ENCODE assay signal across 28 cellular contexts in the genomic region with DNA sequence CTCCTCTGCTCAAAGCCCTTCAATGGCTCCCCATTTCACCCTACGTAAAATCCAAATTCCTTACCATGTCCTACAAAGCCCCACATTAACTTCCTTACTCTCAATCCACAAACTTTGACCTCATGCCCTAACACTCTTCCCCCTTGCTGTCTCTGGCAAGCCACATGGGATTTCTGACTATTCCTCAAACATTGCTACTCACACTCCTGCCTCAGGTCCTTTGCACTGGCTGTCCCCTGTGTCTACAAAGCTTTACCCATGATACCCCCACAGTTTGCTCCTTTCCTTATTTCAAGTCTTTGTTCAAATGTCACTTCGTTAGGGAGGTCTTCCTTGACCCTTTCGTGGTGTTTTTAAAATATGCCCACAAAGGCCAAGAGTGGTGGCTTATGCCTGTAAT. TPM values are rescaled to one million over a fixed set of nuclear protein-coding genes. Genes with fewer than 3 reads are reported as not detected.
DNase-seq lines count a peak whose midpoint lies in the region; ATAC-seq, FAIRE-seq and TF ChIP-seq lines count a peak whose summit lies in the region.
"Had no signal": no experiment of that assay in that cellular context is flagged by ENCODE, and none has a peak within 500 bp of the region (broad histone marks: within the 10 kb centered on the region; RNA-seq: fewer than 3 reads in every experiment).

No MANE protein-coding gene starts in this region.

- FAIRE-seq in K562 (lab: Jason Lieb, UNC) = no peak
- FAIRE-seq: A204.1, GM12878, GM12892, GM19239 had no signal

- H3K4me2 ChIP-seq in K562 (ENCODE audit: insufficient read depth, low read length) (no peak overlapping the region), mesenchymal stem cell (ENCODE audit: low read length, poor library complexity, severe bottlenecking) (no peak overlapping the region)
- H3K4me2 ChIP-seq: BLaER1 had no signal

- peak overlapping the region; percentile 5 for H3K27ac Mint-ChIP-seq in dendritic cell treated with granulocyte-macrophage colony-stimulating factor and Interleukin-4, amounts not matched to agents 40 ng/mL and 50 ng/mL, for 4 days
- H3K27ac Mint-ChIP-seq in effector memory CD8-positive, alpha-beta T cell = no peak overlapping the region
- H3K27ac Mint-ChIP-seq: CD14-positive monocyte; CD4-positive, alpha-beta memory T cell; CD8-positive, alpha-beta memory T cell had no signal

- DNase-seq in K562 (ENCODE audit: extremely low read depth in 1 of 4, low spot score in 3 of 4) = no peak
- no peak for DNase-seq in mesenchymal stem cell
- DNase-seq in effector memory CD8-positive, alpha-beta T cell = no peak
- DNase-seq in SIG-M5 (lab: John Stamatoyannopoulos, UW) = no peak
- DNase-seq: 8988T; ACHN; BE2C; C1 segment of cervical spinal cord; CD4-positive, alpha-beta memory T cell; CD4-positive, CD25-positive, alpha-beta regulatory T cell; CD8-positive, alpha-beta memory T cell; COR-L47; DMS 273 treated with DMSO at 0.1 percent for 48 hours; DMS153; DMS53; DMS79; DND-41; EL; GDM1 had no signal

- H3K18ac ChIP-seq in mesenchymal stem cell (ENCODE audit: low read depth in 1 of 2, low read length in 2 of 2) = no peak overlapping the region

- no peaks in the 10 kb centered on the region for H3K79me1 ChIP-seq in mesenchymal stem cell (replicated peaks; ENCODE audit: low read length, poor library complexity, severe bottlenecking)

- no peaks in the 10 kb centered on the region for H3K9me3 ChIP-seq in HEK293 (ENCODE audit: control insufficient read depth, insufficient read depth, low read depth, low read length)
- no peaks in the 10 kb centered on the region for H3K9me3 ChIP-seq in K562 (replicated peaks; ENCODE audit: control insufficient read depth, insufficient read depth, low read depth, low read length)
- H3K9me3 ChIP-seq in mesenchymal stem cell (ENCODE audit: control insufficient read depth, low read length) = no peaks in the 10 kb centered on the region
- H3K9me3 ChIP-seq: BE2C, BLaER1 had no signal

- CTCF ChIA-PET in HEK293 (lab: Yijun Ruan, JAX) (no interaction called here), K562 (lab: Yijun Ruan, JAX; ENCODE audit: low intra/inter-chr PET ratio) (no interaction called here)

- H4K20me1 ChIP-seq in K562 (replicated peaks; ENCODE audit: control insufficient read depth, insufficient read depth, low read length) = no peaks in the 10 kb centered on the region
- H4K20me1 ChIP-seq: BLaER1 had no signal

- H3K23ac ChIP-seq in mesenchymal stem cell (ENCODE audit: low read length in 2 of 2) = no peak overlapping the region

- no peaks in the 10 kb centered on the region for H3K9me3 Mint-ChIP-seq in dendritic cell treated with granulocyte-macrophage colony-stimulating factor and Interleukin-4, amounts not matched to agents 40 ng/mL and 50 ng/mL, for 4 days
- no peaks in the 10 kb centered on the region for H3K9me3 Mint-ChIP-seq in effector memory CD8-positive, alpha-beta T cell
- H3K9me3 Mint-ChIP-seq: CD4-positive, alpha-beta memory T cell; CD8-positive, alpha-beta memory T cell had no signal

- H3K36me3 ChIP-seq in HEK293 (ENCODE audit: control insufficient read depth in 2 of 2, insufficient read depth in 1 of 2, low read length in 2 of 2) (no peaks in the 10 kb centered on the region), K562 (ENCODE audit: control insufficient read depth, insufficient read depth, low read length) (no peaks in the 10 kb centered on the region), mesenchymal stem cell (ENCODE audit: control insufficient read depth in 1 of 2, insufficient read depth in 2 of 2, low read depth in 1 of 2, low read length in 2 of 2) (no peaks in the 10 kb centered on the region)
- H3K36me3 ChIP-seq: BE2C, BLaER1 had no signal

- TF ChIP-seq EP300 in K562 (IDR thresholded peaks at IDR 0.05; ENCODE audit: low read length) = no peak

- H3K27me3 ChIP-seq in K562 (ENCODE audit: control insufficient read depth in 2 of 2, insufficient read depth in 2 of 2, low read length in 2 of 2) = no peaks in the 10 kb centered on the region
- H3K27me3 ChIP-seq in mesenchymal stem cell (ENCODE audit: control insufficient read depth in 1 of 2, insufficient read depth in 1 of 2, low read length in 2 of 2) = peaks cover 0 to 3% of the 10 kb centered on the region in 2 experiments
- H3K27me3 ChIP-seq: BE2C, BLaER1 had no signal

- POLR2A ChIA-PET in HEK293 (lab: Yijun Ruan, JAX) = no interaction called here
- POLR2A ChIA-PET in K562 (lab: Yijun Ruan, JAX) = interaction anchor here (0.5 kb wide), 1 partner anchor 27 kb away, joined by 3 read pairs; no protein-coding TSS in a partner anchor

- H3K4me1 ChIP-seq in HEK293 (ENCODE audit: control insufficient read depth, insufficient read depth, low read length) (peaks cover under 1% of the 10 kb centered on the region; the same call in 1 of the 2 replicates), K562 (replicated peaks in 1 of 2; ENCODE audit: control insufficient read depth in 2 of 2, insufficient read depth in 2 of 2, low read length in 2 of 2) (no peaks in the 10 kb centered on the region; a peak in 1 of 5 replicates), mesenchymal stem cell (ENCODE audit: control insufficient read depth, insufficient read depth, low read depth, low read length) (no peaks in the 10 kb centered on the region)
- H3K4me1 ChIP-seq: BE2C, BLaER1 had no signal

- H2BK120ac ChIP-seq in mesenchymal stem cell (ENCODE audit: low read depth, low read length) = no peak overlapping the region

- no peak overlapping the region for H4K91ac ChIP-seq in mesenchymal stem cell (ENCODE audit: low read length)

- H3K27ac ChIP-seq in HEK293 (ENCODE audit: extremely low read depth, low read depth, low read length) = no peak overlapping the region
- no peak overlapping the region for H3K27ac ChIP-seq in K562 (ENCODE audit: extremely low read depth, low read depth, low read length)
- H3K27ac ChIP-seq in mesenchymal stem cell (ENCODE audit: low read length, poor library complexity, severe bottlenecking) = no peak overlapping the region
- H3K27ac ChIP-seq: BLaER1 had no signal

- H3K9ac ChIP-seq in K562 (ENCODE audit: insufficient read depth in 1 of 2, low read depth in 2 of 2, low read length in 2 of 2) (no peak overlapping the region), mesenchymal stem cell (ENCODE audit: low read length) (no peak overlapping the region)
- H3K9ac ChIP-seq: BLaER1 had no signal

- H2BK15ac ChIP-seq in mesenchymal stem cell (ENCODE audit: low read depth, poor library complexity, severe bottlenecking) = no peak overlapping the region

- H2BK5ac ChIP-seq in mesenchymal stem cell (ENCODE audit: low read depth, low read length, poor library complexity, severe bottlenecking) = peak overlapping the region; percentile 38

- peaks cover 43% of the 10 kb centered on the region for H3K4me1 Mint-ChIP-seq in dendritic cell treated with granulocyte-macrophage colony-stimulating factor and Interleukin-4, amounts not matched to agents 40 ng/mL and 50 ng/mL, for 4 days (ENCODE audit: low read depth)
- H3K4me1 Mint-ChIP-seq in effector memory CD8-positive, alpha-beta T cell (ENCODE audit: low read depth in 2 of 2) = peaks cover 0 to 2% of the 10 kb centered on the region in 2 donors

- H3K9me1 ChIP-seq in K562 (ENCODE audit: control insufficient read depth, insufficient read depth, low read length) = no peaks in the 10 kb centered on the region

- no peak overlapping the region for H3K4me3 Mint-ChIP-seq in dendritic cell treated with granulocyte-macrophage colony-stimulating factor and Interleukin-4, amounts not matched to agents 40 ng/mL and 50 ng/mL, for 4 days
- no peak overlapping the region for H3K4me3 Mint-ChIP-seq in effector memory CD8-positive, alpha-beta T cell
- H3K4me3 Mint-ChIP-seq: CD14-positive monocyte; CD4-positive, alpha-beta memory T cell; CD8-positive, alpha-beta memory T cell had no signal

- 45% methylated on average over 3 of the region's 3 CpGs for WGBS in K562 (ENCODE audit: insufficient coverage, low coverage, missing lambda C conversion rate)
- WGBS in mesenchymal stem cell = 93% methylated on average over 3 of the region's 3 CpGs

- H3K27me3 Mint-ChIP-seq in dendritic cell treated with granulocyte-macrophage colony-stimulating factor and Interleukin-4, amounts not matched to agents 40 ng/mL and 50 ng/mL, for 4 days = peaks cover 1% of the 10 kb centered on the region
- peaks cover 0 to 10% of the 10 kb centered on the region in 2 donors for H3K27me3 Mint-ChIP-seq in effector memory CD8-positive, alpha-beta T cell
- H3K27me3 Mint-ChIP-seq: CD4-positive, alpha-beta memory T cell; CD4-positive, CD25-positive, alpha-beta regulatory T cell had no signal

- no peak overlapping the region for H3K14ac ChIP-seq in mesenchymal stem cell (ENCODE audit: low read length in 2 of 2)

- H3K4ac ChIP-seq in mesenchymal stem cell (ENCODE audit: low read depth in 1 of 2, low read length in 2 of 2) = no peak overlapping the region

- BruUV-seq in K562 (replicated peaks; lab: Mats Ljungman, UMichigan) = no TSS peak

- H4K8ac ChIP-seq in mesenchymal stem cell (ENCODE audit: low read length) = no peak overlapping the region

- no peak for ATAC-seq in K562
- no peak for ATAC-seq in effector memory CD8-positive, alpha-beta T cell (replicated peaks)
- no peak for ATAC-seq in GM18505 (IDR thresholded peaks at IDR 0.05; ENCODE audit: unreplicated experiment)
- ATAC-seq: GM12878 had no signal

- intact Hi-C loops in K562 (cut with micrococcal nuclease) = no loop called here
- intact Hi-C loops in dendritic cell treated with granulocyte-macrophage colony-stimulating factor and Interleukin-4, amounts not matched to agents 40 ng/mL and 50 ng/mL, for 4 days (cut with micrococcal nuclease) = no loop called here

- no peak overlapping the region for H2AK5ac ChIP-seq in mesenchymal stem cell (ENCODE audit: low read length, severe bottlenecking)

- no peak for TF ChIP-seq RAD21 in K562 (CRISPR knock-in tag; conservative IDR thresholded peaks at IDR 0.05 in 1 of 2, IDR thresholded peaks at IDR 0.05 in 1 of 2)

- H3K4me3 ChIP-seq in HEK293 (ENCODE audit: low read depth, low read length) = no peak overlapping the region
- no peak overlapping the region for H3K4me3 ChIP-seq in K562
- no peak overlapping the region for H3K4me3 ChIP-seq in mesenchymal stem cell (ENCODE audit: insufficient read depth in 1 of 2, low read depth in 1 of 2, low read length in 2 of 2)
- H3K4me3 ChIP-seq: BLaER1, GM12878 had no signal

- H2AFZ ChIP-seq in K562 (ENCODE audit: low read depth, low read length) (no peak overlapping the region), mesenchymal stem cell (ENCODE audit: low read depth, low read length) (no peak overlapping the region)

- no peak for TF ChIP-seq CTCF in HEK293 (tag by site-specific recombination; IDR thresholded peaks at IDR 0.05)
- TF ChIP-seq CTCF in K562 (IDR thresholded peaks at IDR 0.05 in 2 of 3, conservative IDR thresholded peaks at IDR 0.05 in 1 of 3; ENCODE audit: insufficient read depth in 2 of 3, low read depth in 1 of 3, low read length in 3 of 3) = no peak

- H2BK12ac ChIP-seq in mesenchymal stem cell (ENCODE audit: low read length in 2 of 2) = no peak overlapping the region

- TF ChIP-seq POLR2A in K562 (conservative IDR thresholded peaks at IDR 0.05) (no peak), GM18505 (IDR thresholded peaks at IDR 0.05; ENCODE audit: borderline replicate concordance, extremely low read depth, insufficient read depth, insufficient read length) (no peak)

- in situ Hi-C loops in K562 (cut with MboI) = no loop called here

- no peaks in the 10 kb centered on the region for H3K79me2 ChIP-seq in K562 (ENCODE audit: control insufficient read depth, insufficient read depth, low read length)

- H3K36me3 Mint-ChIP-seq in dendritic cell treated with granulocyte-macrophage colony-stimulating factor and Interleukin-4, amounts not matched to agents 40 ng/mL and 50 ng/mL, for 4 days (ENCODE audit: low read depth) = no peaks in the 10 kb centered on the region
- no peaks in the 10 kb centered on the region for H3K36me3 Mint-ChIP-seq in effector memory CD8-positive, alpha-beta T cell (ENCODE audit: insufficient read depth)
- H3K36me3 Mint-ChIP-seq: CD14-positive monocyte; CD4-positive, alpha-beta memory T cell; CD8-positive, alpha-beta memory T cell had no signal

RNA-seq across cellular contexts. Expression of a gene that starts 40.4 kb away (rescaled TPM):
- 196 and 552 TPM in 2 replicates for total RNA-seq in K562 (2011; cell fraction: chromatin; rRNA removed; ENCODE audit: low replicate concordance)
- 73.5 and 120 TPM in 2 replicates for total RNA-seq in K562 (2011; cell fraction: nucleolus; rRNA removed)
- total RNA-seq in K562 (2011; cell fraction: nucleoplasm; rRNA removed) = 284 and 429 TPM in 2 replicates
- total RNA-seq in K562 (2014; rRNA removed) = 112 and 234 TPM in 2 replicates
- 425 and 528 TPM in 2 replicates for total RNA-seq in K562 (2014; rRNA removed; fragmentation: Illumina TruSeq; extraction: Trizol)
- total RNA-seq in K562 (2015; rRNA removed; fragmentation: Illumina TruSeq; extraction: Trizol) = 378 and 402 TPM in 2 replicates
- 179 and 209 TPM in 2 replicates for total RNA-seq in K562 (2021)
- polyA plus RNA-seq in K562 (2011; rRNA removed) = 194 and 263 TPM in 2 replicates
- polyA plus RNA-seq in K562 (2011; cell fraction: cytosol; rRNA removed) = 69.5 and 129 TPM in 2 replicates
- polyA plus RNA-seq in K562 (2011; cell fraction: nucleus; rRNA removed) = 124 and 148 TPM in 2 replicates
- 190 and 210 TPM in 2 replicates for polyA plus RNA-seq in K562 (2012)
- 232 and 298 TPM in 2 replicates for polyA plus RNA-seq in K562 (2014; fragmentation: Illumina TruSeq; extraction: Trizol)
- 100 to 1,000 TPM; 150 to 299 TPM for polyA plus RNA-seq in K562 (2014; fragmentation: Nextera tagmentation; extraction: Ambion mirVana)
- polyA plus RNA-seq in K562 (2014; rRNA removed) = 205 and 218 TPM in 2 replicates
- polyA minus RNA-seq in K562 (2011; rRNA and poly(A)+ RNA removed) = 405 and 437 TPM in 2 replicates
- polyA minus RNA-seq in K562 (2011; cell fraction: cytosol; rRNA and poly(A)+ RNA removed) = 193 and 262 TPM in 2 replicates
- polyA minus RNA-seq in K562 (2011; cell fraction: nucleus; rRNA and poly(A)+ RNA removed) = 99.6 and 227 TPM in 2 replicates
- polyA plus RNA-seq in mesenchymal stem cell (2013, experiment 1 of 2) = 104 TPM
- polyA plus RNA-seq in mesenchymal stem cell (2013, experiment 2 of 2) = 105 TPM

RNA-seq across cellular contexts. Expression of a gene that starts 54.9 kb away (rescaled TPM):
- 56.7 and 91.8 TPM in 2 replicates for total RNA-seq in K562 (2011; cell fraction: chromatin; rRNA removed; ENCODE audit: low replicate concordance)
- total RNA-seq in K562 (2011; cell fraction: nucleolus; rRNA removed) = 64.0 and 77.0 TPM in 2 replicates
- 57.0 and 70.0 TPM in 2 replicates for total RNA-seq in K562 (2011; cell fraction: nucleoplasm; rRNA removed)
- total RNA-seq in K562 (2014; rRNA removed) = 30.5 and 30.6 TPM in 2 replicates
- 20.4 and 23.2 TPM in 2 replicates for total RNA-seq in K562 (2014; rRNA removed; fragmentation: Illumina TruSeq; extraction: Trizol)
- 15.2 and 15.4 TPM in 2 replicates for total RNA-seq in K562 (2015; rRNA removed; fragmentation: Illumina TruSeq; extraction: Trizol)
- total RNA-seq in K562 (2021) = 19.2 and 29.8 TPM in 2 replicates
- polyA plus RNA-seq in K562 (2011; rRNA removed) = 22.3 and 26.6 TPM in 2 replicates
- polyA plus RNA-seq in K562 (2011; cell fraction: cytosol; rRNA removed) = 25.5 and 54.6 TPM in 2 replicates
- 14.8 and 19.5 TPM in 2 replicates for polyA plus RNA-seq in K562 (2011; cell fraction: nucleus; rRNA removed)
- 19.8 and 32.9 TPM in 2 replicates for polyA plus RNA-seq in K562 (2012)
- 14.3 and 18.1 TPM in 2 replicates for polyA plus RNA-seq in K562 (2014; fragmentation: Illumina TruSeq; extraction: Trizol)
- polyA plus RNA-seq in K562 (2014; fragmentation: Nextera tagmentation; extraction: Ambion mirVana) = 1 to 10 TPM; 1.3 to 4.1 TPM
- 17.3 and 26.7 TPM in 2 replicates for polyA plus RNA-seq in K562 (2014; rRNA removed)
- polyA minus RNA-seq in K562 (2011; rRNA and poly(A)+ RNA removed) = 33.7 and 45.1 TPM in 2 replicates
- 14.7 and 21.9 TPM in 2 replicates for polyA minus RNA-seq in K562 (2011; cell fraction: cytosol; rRNA and poly(A)+ RNA removed)
- polyA minus RNA-seq in K562 (2011; cell fraction: nucleus; rRNA and poly(A)+ RNA removed) = 12.5 and 26.9 TPM in 2 replicates
- 53.2 TPM for polyA plus RNA-seq in mesenchymal stem cell (2013, experiment 1 of 2)
- 52.4 TPM for polyA plus RNA-seq in mesenchymal stem cell (2013, experiment 2 of 2)
